19 cellular contexts compared by ENCODE assay signal in the genomic region with DNA sequence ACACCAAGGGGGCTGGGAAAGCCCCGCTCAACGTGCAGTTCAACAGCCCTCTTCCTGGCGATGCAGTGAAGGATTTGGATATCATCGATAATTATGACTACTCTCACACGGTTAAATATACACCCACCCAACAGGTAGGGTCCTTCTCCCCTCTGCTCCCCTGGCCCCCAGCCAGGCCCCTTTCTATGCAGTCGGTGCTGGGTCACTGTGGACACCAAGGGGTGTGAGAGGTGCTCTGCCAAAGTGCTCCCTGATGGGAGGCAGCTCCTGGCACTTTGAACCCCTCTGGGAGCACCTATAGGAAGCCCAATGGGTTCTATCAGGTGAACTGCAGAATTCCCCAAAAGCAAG.
DNase-seq lines count a peak whose midpoint lies in the region; ATAC-seq, FAIRE-seq and TF ChIP-seq lines count a peak whose summit lies in the region.
"Had no signal": no experiment of that assay in that cellular context is flagged by ENCODE, and none has a peak within 500 bp of the region (broad histone marks: within the 10 kb centered on the region; RNA-seq: fewer than 3 reads in every experiment).

No MANE protein-coding gene starts in this region.

- H2BK120ac ChIP-seq in H9 (ENCODE audit: low read depth, low read length, poor library complexity, severe bottlenecking) = no peak overlapping the region

- H3T11ph ChIP-seq in H9 (ENCODE audit: low read length) = no peak overlapping the region

- H4K91ac ChIP-seq in H9 (ENCODE audit: insufficient read length, low read depth, low read length) = no peak overlapping the region

- H3K27me3 ChIP-seq in pancreas (no peaks in the 10 kb centered on the region), vagina (no peaks in the 10 kb centered on the region), H9 (ENCODE audit: insufficient read depth, low read length) (no peaks in the 10 kb centered on the region)
- no peaks in the 10 kb centered on the region for H3K27me3 ChIP-seq in effector memory CD4-positive, alpha-beta T cell (replicated peaks; ENCODE audit: control insufficient read depth, insufficient read depth, low read length, poor library complexity, severe bottlenecking)
- H3K27me3 ChIP-seq: colonic mucosa, gastroesophageal sphincter, spleen, uterus had no signal

- no peak overlapping the region for H3K4ac ChIP-seq in H9 (ENCODE audit: low read depth, low read length)

- H3K4me3 ChIP-seq in pancreas (peak overlapping the region in 1 of 4 donors; percentile 19), vagina (no peak overlapping the region)
- H3K4me3 ChIP-seq in effector memory CD4-positive, alpha-beta T cell (ENCODE audit: insufficient read depth, low read depth, low read length, poor library complexity, severe bottlenecking) = no peak overlapping the region
- H3K4me3 ChIP-seq: colonic mucosa, gastroesophageal sphincter, spleen, uterus had no signal

- no peak overlapping the region for H2BK5ac ChIP-seq in H9 (ENCODE audit: insufficient read length, low read length)

- no peak overlapping the region for H2AFZ ChIP-seq in H9 (ENCODE audit: low read length)

- no peaks in the 10 kb centered on the region for H3K79me2 ChIP-seq in H9 (ENCODE audit: insufficient read depth, low read length)

- no peak overlapping the region for H3K4me2 ChIP-seq in H9 (ENCODE audit: insufficient read depth, insufficient read length, low read length)

- H4K8ac ChIP-seq in H9 (replicated peaks; ENCODE audit: insufficient read length, low read depth, low read length) = no peak overlapping the region

- H2BK20ac ChIP-seq in H9 (ENCODE audit: low read depth, low read length, poor library complexity, severe bottlenecking) = no peak overlapping the region

- no peak overlapping the region for H2BK12ac ChIP-seq in H9 (ENCODE audit: insufficient read length, low read depth, low read length)

- DNase-seq in stimulated activated naive CD8-positive, alpha-beta T cell treated with anti-CD3 and anti-CD28 coated beads, Interleukin-15, amount 100 ng/mL, for 72 hours = no peak
- no peak for DNase-seq in stimulated activated naive CD8-positive, alpha-beta T cell treated with anti-CD3 and anti-CD28 coated beads, Interleukin-15, Interleukin-2, amounts not matched to agents 100 U/mL and 50 U/mL, for 24 hours
- no peak for DNase-seq in effector memory CD8-positive, alpha-beta T cell
- DNase-seq in pancreas = peak in 2 of 6 donors; percentile 66 to 67
- no peak for DNase-seq in vagina (ENCODE audit: extremely low spot score in 2 of 2)
- DNase-seq in H9 = no peak
- DNase-seq in NCI-H146 (lab: John Stamatoyannopoulos, UW) = no peak
- no peak for DNase-seq in effector memory CD4-positive, alpha-beta T cell
- DNase-seq: activated CD8-positive, alpha-beta memory T cell treated with anti-CD3 and anti-CD28 coated beads, Interleukin-2, amount 50 U/mL, for 4 hours; activated gamma-delta T cell treated with Interleukin-2 at 50 U/mL for 16 hours; NCI-H187; NCI-H446 treated with DMSO at 0.1 percent for 48 hours; SHP77 treated with DMSO at 0.1 percent for 48 hours; spleen; uterus had no signal

- peak overlapping the region; percentile 49 to 88 (median 82) for H3K27ac ChIP-seq in pancreas
- peak overlapping the region; percentile 46 for H3K27ac ChIP-seq in vagina
- no peak overlapping the region for H3K27ac ChIP-seq in H9 (ENCODE audit: insufficient read length, low read depth, low read length)
- no peak overlapping the region for H3K27ac ChIP-seq in effector memory CD4-positive, alpha-beta T cell (ENCODE audit: insufficient read depth, low read length, poor library complexity, severe bottlenecking)
- H3K27ac ChIP-seq: uterus had no signal

- H3K4me3 Mint-ChIP-seq in stimulated activated naive CD8-positive, alpha-beta T cell treated with anti-CD3 and anti-CD28 coated beads, Interleukin-15, amount 100 ng/mL, for 72 hours = peak overlapping the region; percentile 12 to 49
- H3K4me3 Mint-ChIP-seq in effector memory CD8-positive, alpha-beta T cell = peak overlapping the region; percentile 4 to 53
- no peak overlapping the region for H3K4me3 Mint-ChIP-seq in H9
- H3K4me3 Mint-ChIP-seq: T-helper 1 cell treated with Interleukin-12 subunit alpha and Interleukin-12 subunit beta and Interleukin-4 antibody, amounts not matched to agents 30 μg/mL and 1 μg/mL, for 36 hours had no signal

- TF ChIP-seq CTCF in pancreas (IDR thresholded peaks at IDR 0.05) (no peak), vagina (IDR thresholded peaks at IDR 0.05) (no peak), H9 (conservative IDR thresholded peaks at IDR 0.05) (no peak)

- H3K36me3 Mint-ChIP-seq in effector memory CD8-positive, alpha-beta T cell (ENCODE audit: insufficient read depth) = peaks cover 30% of the 10 kb centered on the region
- peaks cover 31 to 80% (median 69%) of the 10 kb centered on the region in 3 experiments; a peak in 6 of 7 replicates for H3K36me3 Mint-ChIP-seq in H9 (ENCODE audit: insufficient read depth in 1 of 3, low read depth in 3 of 3)

- H3K27ac Mint-ChIP-seq in stimulated activated naive CD8-positive, alpha-beta T cell treated with anti-CD3 and anti-CD28 coated beads, Interleukin-15, amount 100 ng/mL, for 72 hours = peak overlapping the region in 1 of 2 donors; percentile 84
- H3K27ac Mint-ChIP-seq in effector memory CD8-positive, alpha-beta T cell = peak overlapping the region; percentile 55 to 84
- 0 out of 7 replicates have a peak overlapping the region, but pooled peaks of 1 of the 3 experiments have one; percentile 44 for H3K27ac Mint-ChIP-seq in H9

- FAIRE-seq in pancreas (lab: Jason Lieb, UNC) = no peak
- FAIRE-seq: astrocyte had no signal

- H3K27me3 Mint-ChIP-seq in stimulated activated naive CD8-positive, alpha-beta T cell treated with anti-CD3 and anti-CD28 coated beads, Interleukin-15, amount 100 ng/mL, for 72 hours = no peaks in the 10 kb centered on the region
- H3K27me3 Mint-ChIP-seq in effector memory CD8-positive, alpha-beta T cell = no peaks in the 10 kb centered on the region
- H3K27me3 Mint-ChIP-seq in H9 (ENCODE audit: low read depth) = no peaks in the 10 kb centered on the region; the same call in 1 of the 2 replicates

- H3K23me2 ChIP-seq in H9 (ENCODE audit: insufficient read length, low read depth, low read length, poor library complexity, severe bottlenecking) = no peaks in the 10 kb centered on the region

- no peaks in the 10 kb centered on the region for H4K20me1 ChIP-seq in H9 (ENCODE audit: control insufficient read depth, insufficient read depth, insufficient read length)

- no peak for ATAC-seq in stimulated activated naive CD8-positive, alpha-beta T cell treated with anti-CD3 and anti-CD28 coated beads, Interleukin-15, amount 100 ng/mL, for 72 hours
- ATAC-seq in stimulated activated naive CD8-positive, alpha-beta T cell treated with anti-CD3 and anti-CD28 coated beads, Interleukin-15, Interleukin-2, amounts not matched to agents 100 U/mL and 50 U/mL, for 24 hours = no peak
- no peak for ATAC-seq in effector memory CD8-positive, alpha-beta T cell (replicated peaks)
- no peak for ATAC-seq in pancreas
- ATAC-seq: gastroesophageal sphincter had no signal

- H3K14ac ChIP-seq in H9 (ENCODE audit: insufficient read depth, low read length) = no peak overlapping the region

- WGBS in pancreas, 2 donors = 21 to 25% methylated on average over 6 of the region's 6 CpGs
- WGBS in H9 (ENCODE audit: extremely low coverage, insufficient read length, low lambda C conversion rate) = no CpG with 5 or more reads among the region's 6 CpGs

- H3K4me1 ChIP-seq in pancreas = peaks cover 18 to 29% (median 23%) of the 10 kb centered on the region in 3 donors
- peaks cover 23% of the 10 kb centered on the region for H3K4me1 ChIP-seq in vagina
- H3K4me1 ChIP-seq in H9 (ENCODE audit: insufficient read depth, low read length) = no peaks in the 10 kb centered on the region
- peaks cover 17% of the 10 kb centered on the region for H3K4me1 ChIP-seq in effector memory CD4-positive, alpha-beta T cell (ENCODE audit: control insufficient read depth, insufficient read depth, low read length, poor library complexity, severe bottlenecking)

- H2BK15ac ChIP-seq in H9 (ENCODE audit: low read depth, low read length) = no peak overlapping the region

- no peak overlapping the region for H3K23ac ChIP-seq in H9 (ENCODE audit: insufficient read length, low read depth, low read length)

- no peak overlapping the region for H3K56ac ChIP-seq in H9 (ENCODE audit: insufficient read length, low read depth, low read length)

- H4K5ac ChIP-seq in H9 (ENCODE audit: insufficient read length, low read depth, low read length) = no peak overlapping the region

- no peaks in the 10 kb centered on the region for H3K79me1 ChIP-seq in H9 (ENCODE audit: insufficient read depth, low read depth, low read length, poor library complexity, severe bottlenecking)

- intact Hi-C loops in pancreas (cut with DNase I) = loop anchor here in 1 of 3 donors (5.0 kb wide), 1 partner anchor 95 kb away; no protein-coding TSS in a partner anchor
- intact Hi-C loops in vagina (cut with DNase I) = no loop called here

- H3K9me3 ChIP-seq in pancreas = no peaks in the 10 kb centered on the region
- H3K9me3 ChIP-seq in vagina = no peaks in the 10 kb centered on the region
- H3K9me3 ChIP-seq in H9 (ENCODE audit: control insufficient read depth, low read depth, low read length) = no peaks in the 10 kb centered on the region
- no peaks in the 10 kb centered on the region for H3K9me3 ChIP-seq in effector memory CD4-positive, alpha-beta T cell (ENCODE audit: control insufficient read depth, low read length)
- H3K9me3 ChIP-seq: colonic mucosa, gastroesophageal sphincter, spleen, uterus had no signal

- H3K9ac ChIP-seq in H9 (ENCODE audit: extremely low read depth, insufficient read length, low read length) = no peak overlapping the region

- no peaks in the 10 kb centered on the region for H3K9me3 Mint-ChIP-seq in stimulated activated naive CD8-positive, alpha-beta T cell treated with anti-CD3 and anti-CD28 coated beads, Interleukin-15, amount 100 ng/mL, for 72 hours
- H3K9me3 Mint-ChIP-seq in effector memory CD8-positive, alpha-beta T cell = no peaks in the 10 kb centered on the region
- no peaks in the 10 kb centered on the region for H3K9me3 Mint-ChIP-seq in H9
- H3K9me3 Mint-ChIP-seq: T-helper 1 cell treated with Interleukin-12 subunit alpha and Interleukin-12 subunit beta and Interleukin-4 antibody, amounts not matched to agents 30 μg/mL and 1 μg/mL, for 36 hours had no signal

- H3K18ac ChIP-seq in H9 (ENCODE audit: insufficient read length, low read depth, low read length) = no peak overlapping the region

- no peak for TF ChIP-seq POLR2A in vagina (IDR thresholded peaks at IDR 0.05)

- no peak overlapping the region for H2AK5ac ChIP-seq in H9 (ENCODE audit: insufficient read length, low read length)

- H3K4me1 Mint-ChIP-seq in stimulated activated naive CD8-positive, alpha-beta T cell treated with anti-CD3 and anti-CD28 coated beads, Interleukin-15, amount 100 ng/mL, for 72 hours = peaks cover 47% of the 10 kb centered on the region
- peaks cover 22 to 33% of the 10 kb centered on the region in 2 donors for H3K4me1 Mint-ChIP-seq in effector memory CD8-positive, alpha-beta T cell (ENCODE audit: low read depth in 2 of 2)
- no peaks in the 10 kb centered on the region for H3K4me1 Mint-ChIP-seq in H9

- H3K36me3 ChIP-seq in pancreas = peaks cover 0 to 46% (median 11%) of the 10 kb centered on the region in 3 donors
- H3K36me3 ChIP-seq in vagina = peaks cover 0 to 44% of the 10 kb centered on the region in 2 donors
- H3K36me3 ChIP-seq in effector memory CD4-positive, alpha-beta T cell (ENCODE audit: control insufficient read depth, insufficient read depth, low read length) = peaks cover 14% of the 10 kb centered on the region
- H3K36me3 ChIP-seq: uterus had no signal

Comparison
In these comparisons a context has a peak if more than half of its experiments do, and no peak if none do; other contexts are left out.
1. H3K4me3 Mint-ChIP-seq: peak in stimulated activated naive CD8-positive, alpha-beta T cell treated with anti-CD3 and anti-CD28 coated beads, Interleukin-15, amount 100 ng/mL, for 72 hours (2 of 2) and effector memory CD8-positive, alpha-beta T cell (2 of 2); none in H9 (0 of 2).
2. H3K27ac ChIP-seq: peak in pancreas (4 of 4) and vagina (single experiment); none in H9 (single experiment) and effector memory CD4-positive, alpha-beta T cell (single experiment).